Comparison of ENCODE assay signal across 12 cellular contexts in the genomic region with DNA sequence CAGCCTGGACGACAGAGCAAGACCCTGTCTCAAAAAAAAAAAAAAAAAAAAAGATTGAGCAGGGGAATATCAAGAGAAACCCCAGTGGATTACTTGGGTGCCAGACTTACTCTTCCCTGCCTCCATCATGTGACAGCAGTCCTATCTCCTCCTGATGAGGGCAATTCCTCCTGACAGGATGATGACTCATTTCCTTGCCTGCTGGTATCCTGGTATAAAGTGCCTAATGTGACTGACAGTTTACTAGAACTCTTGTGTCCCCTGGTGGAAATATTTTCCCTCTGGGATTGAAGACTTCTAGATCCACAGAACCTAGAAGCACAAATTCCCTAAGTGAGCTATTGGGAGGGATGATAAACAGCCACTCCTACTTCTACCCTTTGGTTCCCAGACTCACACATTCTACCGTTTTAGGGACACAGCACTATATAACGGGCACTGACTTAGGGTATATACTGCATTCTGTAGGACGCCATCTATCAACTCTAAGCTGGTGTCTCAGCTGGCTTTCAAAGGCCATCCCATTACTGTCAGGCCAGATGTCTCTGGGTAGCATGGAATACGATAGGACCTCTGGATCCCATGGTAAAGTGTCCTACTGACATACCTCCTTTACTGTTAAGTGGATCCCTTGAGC.
DNase-seq lines count a peak whose midpoint lies in the region; ATAC-seq and TF ChIP-seq lines count a peak whose summit lies in the region.
"Had no signal": no experiment of that assay in that cellular context is flagged by ENCODE, and none has a peak within 500 bp of the region (broad histone marks: within the 10 kb centered on the region; RNA-seq: fewer than 3 reads in every experiment).

No MANE protein-coding gene starts in this region.

- H3K36me3 ChIP-seq in mesodermal cell (ENCODE audit: control insufficient read depth, insufficient read depth, low read length) (no peaks in the 10 kb centered on the region), WERI-Rb-1 (no peaks in the 10 kb centered on the region)
- H3K36me3 ChIP-seq: neural progenitor cell had no signal

- H3K9me3 ChIP-seq in mesodermal cell (ENCODE audit: control insufficient read depth, low read length) (no peaks in the 10 kb centered on the region), WERI-Rb-1 (ENCODE audit: severe bottlenecking) (peaks cover 14% of the 10 kb centered on the region)

- H3K4me1 ChIP-seq in mesodermal cell (ENCODE audit: control insufficient read depth, insufficient read depth, low read length, poor library complexity, severe bottlenecking) = no peaks in the 10 kb centered on the region
- H3K4me1 ChIP-seq: neural progenitor cell had no signal

- H3K27ac ChIP-seq in mesodermal cell (ENCODE audit: low read depth, low read length, severe bottlenecking) (peak overlapping the region; percentile 6), WERI-Rb-1 (no peak overlapping the region)
- H3K27ac ChIP-seq: neural progenitor cell had no signal

- ATAC-seq in activated T-cell treated with anti-CD3 and anti-CD28 coated beads, Interleukin-2, amount 50 U/mL, for 72 hours (replicated peaks in 1 of 2) = no peak

- WGBS in mesodermal cell (ENCODE audit: insufficient coverage in 2 of 2), 2 experiments = 90 to 96% methylated on average over 4 to 5 of the region's 5 CpGs

- TF ChIP-seq CTCF in cardiac fibroblast (IDR thresholded peaks at IDR 0.05; ENCODE audit: low read depth, low read length) (no peak), WERI-Rb-1 (IDR thresholded peaks at IDR 0.05; ENCODE audit: low read depth, low read length) (no peak)

- peaks cover 0 to 2% of the 10 kb centered on the region in 2 donors for H3K36me3 Mint-ChIP-seq in activated T-cell treated with anti-CD3 and anti-CD28 coated beads, Interleukin-2, amount 50 U/mL, for 72 hours (ENCODE audit: insufficient read depth in 2 of 2)
- H3K36me3 Mint-ChIP-seq: neural progenitor cell had no signal

- H3K4me1 Mint-ChIP-seq in activated T-cell treated with anti-CD3 and anti-CD28 coated beads, Interleukin-2, amount 50 U/mL, for 72 hours (ENCODE audit: low read depth) = no peaks in the 10 kb centered on the region
- H3K4me1 Mint-ChIP-seq: neural progenitor cell had no signal

- H3K4me3 ChIP-seq in cardiac fibroblast (replicated peaks in 1 of 2; ENCODE audit: low read depth in 2 of 2, low read length in 2 of 2) (no peak overlapping the region), mesodermal cell (ENCODE audit: extremely low read depth, insufficient read depth, low read length, poor library complexity, severe bottlenecking) (no peak overlapping the region), WERI-Rb-1 (ENCODE audit: low read depth, low read length) (no peak overlapping the region)
- H3K4me3 ChIP-seq: neural progenitor cell had no signal

- peaks cover 0 to 5% of the 10 kb centered on the region in 2 donors for H3K9me3 Mint-ChIP-seq in activated T-cell treated with anti-CD3 and anti-CD28 coated beads, Interleukin-2, amount 50 U/mL, for 72 hours

- H3K27me3 Mint-ChIP-seq in activated T-cell treated with anti-CD3 and anti-CD28 coated beads, Interleukin-2, amount 50 U/mL, for 72 hours (ENCODE audit: low read depth) = no peaks in the 10 kb centered on the region

- peak; percentile 27 for DNase-seq in DMS 273 treated with DMSO at 0.1 percent for 48 hours (lab: John Stamatoyannopoulos, UW)
- peak; percentile 19 for DNase-seq in MV-4-11 (lab: John Stamatoyannopoulos, UW)
- DNase-seq in cardiac fibroblast (ENCODE audit: low read depth in 2 of 2) = peak; percentile 56
- DNase-seq in NCI-H187 treated with DMSO at 0.1 percent for 48 hours (lab: John Stamatoyannopoulos, UW) = no peak
- no peak for DNase-seq in NCI-H1417 treated with DMSO at 0.1 percent for 48 hours (lab: John Stamatoyannopoulos, UW)
- DNase-seq in activated T-cell treated with anti-CD3 and anti-CD28 coated beads, Interleukin-2, amount 50 U/mL, for 72 hours = no peak
- DNase-seq in WERI-Rb-1 = no peak
- DNase-seq: activated effector memory CD4-positive, alpha-beta T cell treated with Interleukin-2 at 50 U/mL for 16 hours; NCI-H146; T-helper 2 cell had no signal

- H3K27me3 ChIP-seq in WERI-Rb-1 (ENCODE audit: insufficient read depth, low read depth, severe bottlenecking) = no peaks in the 10 kb centered on the region
- H3K27me3 ChIP-seq: neural progenitor cell had no signal

- no peak overlapping the region for H3K27ac Mint-ChIP-seq in activated T-cell treated with anti-CD3 and anti-CD28 coated beads, Interleukin-2, amount 50 U/mL, for 72 hours
- H3K27ac Mint-ChIP-seq: neural progenitor cell had no signal

- no peak overlapping the region for H3K4me3 Mint-ChIP-seq in activated T-cell treated with anti-CD3 and anti-CD28 coated beads, Interleukin-2, amount 50 U/mL, for 72 hours
- H3K4me3 Mint-ChIP-seq: neural progenitor cell had no signal

Comparison
In these comparisons a context has a peak if more than half of its experiments do, and no peak if none do; other contexts are left out.
1. DNase-seq: peak in DMS 273 treated with DMSO at 0.1 percent for 48 hours (single experiment), MV-4-11 (single experiment) and cardiac fibroblast (2 of 2); none in NCI-H187 treated with DMSO at 0.1 percent for 48 hours (single experiment), NCI-H1417 treated with DMSO at 0.1 percent for 48 hours (single experiment), activated T-cell treated with anti-CD3 and anti-CD28 coated beads, Interleukin-2, amount 50 U/mL, for 72 hours (0 of 2) and WERI-Rb-1 (single experiment).